Comparison of ENCODE assay signal across 1 cellular context in the genomic region with DNA sequence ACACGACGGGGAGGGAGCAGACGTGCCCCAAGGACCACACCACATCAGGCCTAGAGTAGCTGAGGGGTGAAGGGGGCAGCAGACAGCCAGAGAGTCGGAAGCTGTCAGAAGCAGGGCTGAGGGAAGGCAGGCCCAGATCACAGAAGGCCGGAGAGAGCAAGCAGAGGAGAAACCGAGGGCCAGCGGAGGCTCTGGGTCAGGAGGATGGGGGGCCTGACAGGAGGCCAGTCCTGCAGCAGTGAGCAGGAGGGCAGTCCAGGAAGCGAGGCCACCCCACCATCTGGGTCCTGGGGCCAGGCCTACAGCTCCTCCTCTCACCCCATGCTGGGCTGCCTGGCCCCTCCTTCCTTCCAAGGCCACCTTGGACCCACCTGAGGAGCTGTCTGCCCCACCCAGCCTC.
TF ChIP-seq lines count a peak whose summit lies in the region.

No MANE protein-coding gene starts in this region.

TF ChIP-seq in GM23338, 12 proteins besides CTCF, POLR2A, EP300 and RAD21 (continued from another document):
- TF ChIP-seq, protein P1, sequence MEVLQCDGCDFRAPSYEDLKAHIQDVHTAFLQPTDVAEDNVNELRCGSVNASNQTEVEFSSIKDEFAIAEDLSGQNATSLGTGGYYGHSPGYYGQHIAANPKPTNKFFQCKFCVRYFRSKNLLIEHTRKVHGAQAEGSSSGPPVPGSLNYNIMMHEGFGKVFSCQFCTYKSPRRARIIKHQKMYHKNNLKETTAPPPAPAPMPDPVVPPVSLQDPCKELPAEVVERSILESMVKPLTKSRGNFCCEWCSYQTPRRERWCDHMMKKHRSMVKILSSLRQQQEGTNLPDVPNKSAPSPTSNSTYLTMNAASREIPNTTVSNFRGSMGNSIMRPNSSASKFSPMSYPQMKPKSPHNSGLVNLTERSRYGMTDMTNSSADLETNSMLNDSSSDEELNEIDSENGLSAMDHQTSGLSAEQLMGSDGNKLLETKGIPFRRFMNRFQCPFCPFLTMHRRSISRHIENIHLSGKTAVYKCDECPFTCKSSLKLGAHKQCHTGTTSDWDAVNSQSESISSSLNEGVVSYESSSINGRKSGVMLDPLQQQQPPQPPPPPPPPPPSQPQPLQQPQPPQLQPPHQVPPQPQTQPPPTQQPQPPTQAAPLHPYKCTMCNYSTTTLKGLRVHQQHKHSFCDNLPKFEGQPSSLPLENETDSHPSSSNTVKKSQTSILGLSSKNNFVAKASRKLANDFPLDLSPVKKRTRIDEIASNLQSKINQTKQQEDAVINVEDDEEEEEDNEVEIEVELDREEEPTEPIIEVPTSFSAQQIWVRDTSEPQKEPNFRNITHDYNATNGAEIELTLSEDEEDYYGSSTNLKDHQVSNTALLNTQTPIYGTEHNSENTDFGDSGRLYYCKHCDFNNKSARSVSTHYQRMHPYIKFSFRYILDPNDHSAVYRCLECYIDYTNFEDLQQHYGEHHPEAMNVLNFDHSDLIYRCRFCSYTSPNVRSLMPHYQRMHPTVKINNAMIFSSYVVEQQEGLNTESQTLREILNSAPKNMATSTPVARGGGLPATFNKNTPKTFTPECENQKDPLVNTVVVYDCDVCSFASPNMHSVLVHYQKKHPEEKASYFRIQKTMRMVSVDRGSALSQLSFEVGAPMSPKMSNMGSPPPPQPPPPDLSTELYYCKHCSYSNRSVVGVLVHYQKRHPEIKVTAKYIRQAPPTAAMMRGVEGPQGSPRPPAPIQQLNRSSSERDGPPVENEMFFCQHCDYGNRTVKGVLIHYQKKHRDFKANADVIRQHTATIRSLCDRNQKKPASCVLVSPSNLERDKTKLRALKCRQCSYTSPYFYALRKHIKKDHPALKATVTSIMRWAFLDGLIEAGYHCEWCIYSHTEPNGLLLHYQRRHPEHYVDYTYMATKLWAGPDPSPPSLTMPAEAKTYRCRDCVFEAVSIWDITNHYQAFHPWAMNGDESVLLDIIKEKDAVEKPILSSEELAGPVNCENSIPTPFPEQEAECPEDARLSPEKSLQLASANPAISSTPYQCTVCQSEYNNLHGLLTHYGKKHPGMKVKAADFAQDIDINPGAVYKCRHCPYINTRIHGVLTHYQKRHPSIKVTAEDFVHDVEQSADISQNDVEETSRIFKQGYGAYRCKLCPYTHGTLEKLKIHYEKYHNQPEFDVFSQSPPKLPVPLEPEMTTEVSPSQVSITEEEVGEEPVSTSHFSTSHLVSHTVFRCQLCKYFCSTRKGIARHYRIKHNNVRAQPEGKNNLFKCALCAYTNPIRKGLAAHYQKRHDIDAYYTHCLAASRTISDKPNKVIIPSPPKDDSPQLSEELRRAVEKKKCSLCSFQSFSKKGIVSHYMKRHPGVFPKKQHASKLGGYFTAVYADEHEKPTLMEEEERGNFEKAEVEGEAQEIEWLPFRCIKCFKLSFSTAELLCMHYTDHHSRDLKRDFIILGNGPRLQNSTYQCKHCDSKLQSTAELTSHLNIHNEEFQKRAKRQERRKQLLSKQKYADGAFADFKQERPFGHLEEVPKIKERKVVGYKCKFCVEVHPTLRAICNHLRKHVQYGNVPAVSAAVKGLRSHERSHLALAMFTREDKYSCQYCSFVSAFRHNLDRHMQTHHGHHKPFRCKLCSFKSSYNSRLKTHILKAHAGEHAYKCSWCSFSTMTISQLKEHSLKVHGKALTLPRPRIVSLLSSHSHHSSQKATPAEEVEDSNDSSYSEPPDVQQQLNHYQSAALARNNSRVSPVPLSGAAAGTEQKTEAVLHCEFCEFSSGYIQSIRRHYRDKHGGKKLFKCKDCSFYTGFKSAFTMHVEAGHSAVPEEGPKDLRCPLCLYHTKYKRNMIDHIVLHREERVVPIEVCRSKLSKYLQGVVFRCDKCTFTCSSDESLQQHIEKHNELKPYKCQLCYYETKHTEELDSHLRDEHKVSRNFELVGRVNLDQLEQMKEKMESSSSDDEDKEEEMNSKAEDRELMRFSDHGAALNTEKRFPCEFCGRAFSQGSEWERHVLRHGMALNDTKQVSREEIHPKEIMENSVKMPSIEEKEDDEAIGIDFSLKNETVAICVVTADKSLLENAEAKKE (CRISPR knock-in tag; IDR thresholded peaks at IDR 0.05): no peak
- no peak for TF ChIP-seq EZH2 (IDR thresholded peaks at IDR 0.05; ENCODE audit: low read depth, unreplicated experiment)
